27 cellular contexts compared by ENCODE assay signal in the genomic region with DNA sequence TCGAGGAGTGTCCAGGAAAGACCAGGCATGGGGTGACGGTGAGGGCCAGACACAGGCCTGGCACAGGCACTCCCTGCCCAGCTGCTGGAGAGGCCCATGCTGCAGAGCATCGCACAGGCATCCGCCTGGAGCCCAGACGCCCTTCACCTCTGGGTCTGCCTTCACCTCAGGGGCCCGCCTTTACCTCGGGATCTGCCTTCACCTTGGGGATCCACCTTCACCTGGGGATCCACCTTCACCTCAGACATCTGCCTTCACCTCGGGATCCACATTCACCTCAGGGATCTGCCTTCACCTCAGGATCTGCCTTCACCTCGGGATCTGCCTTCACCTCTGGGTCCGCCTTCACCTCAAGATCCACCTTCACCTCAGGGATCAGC. TPM values are rescaled to one million over a fixed set of nuclear protein-coding genes. Genes with fewer than 3 reads are reported as not detected.
DNase-seq lines count a peak whose midpoint lies in the region; ATAC-seq and TF ChIP-seq lines count a peak whose summit lies in the region.
"Had no signal": no experiment of that assay in that cellular context is flagged by ENCODE, and none has a peak within 500 bp of the region (broad histone marks: within the 10 kb centered on the region; RNA-seq: fewer than 3 reads in every experiment).

No MANE protein-coding gene starts in this region.

- 95 to 97% methylated on average over 10 of the region's 10 CpGs for WGBS in sigmoid colon, 2 donors

- no peaks in the 10 kb centered on the region for H3K4me1 ChIP-seq in sigmoid colon
- H3K4me1 ChIP-seq: BLaER1 treated with 17β-estradiol and CSF1 and Interleukin-3, amounts not matched to agents 10 nM and 100 nM had no signal

- H3K9me3 ChIP-seq in sigmoid colon = peaks cover 0 to 3% (median 0%) of the 10 kb centered on the region in 4 donors
- H3K9me3 ChIP-seq: MG63 had no signal

- DNase-seq in activated T-cell treated with anti-CD3 and anti-CD28 coated beads, Interleukin-2, amount 50 U/mL, for 1 hour = peak; percentile 11
- no peak for DNase-seq in activated T-cell treated with anti-CD3 and anti-CD28 coated beads, Interleukin-2, amount 50 U/mL, for 48 hours
- DNase-seq in iPS-NIHi7 (ENCODE audit: extremely low spot score) (peak; percentile 4), sigmoid colon (peak; percentile 59), erythroblast (lab: John Stamatoyannopoulos, UW) (no peak), NCI-H2171 treated with DMSO at 0.1 percent for 48 hours (lab: John Stamatoyannopoulos, UW) (no peak), AG20443 (ENCODE audit: low spot score) (no peak)
- DNase-seq: ACHN, Calu3, GDM1, GOT3, MG63, NCI-H1092, NCI-H1436, NCI-H187 treated with DMSO at 0.1 percent for 48 hours, NCI-H2107, NCI-H2227 treated with DMSO at 0.1 percent for 48 hours, NCI-H510A treated with DMSO at 0.1 percent for 48 hours, NCI-H748 treated with DMSO at 0.1 percent for 48 hours, PC-9, RPMI8226, SHP77 had no signal

- intact Hi-C loops in sigmoid colon (cut with DNase I) = no loop called here

- H3K27me3 ChIP-seq in sigmoid colon = peaks cover 0 to 8% (median under 1%) of the 10 kb centered on the region in 3 donors

- H3K27ac ChIP-seq in sigmoid colon = no peak overlapping the region
- H3K27ac ChIP-seq: 22Rv1; BLaER1 treated with 17β-estradiol and CSF1 and Interleukin-3, amounts not matched to agents 10 nM and 100 nM; PC-9 had no signal

- H3K36me3 ChIP-seq in sigmoid colon = no peaks in the 10 kb centered on the region
- H3K36me3 ChIP-seq: BLaER1 treated with 17β-estradiol and CSF1 and Interleukin-3, amounts not matched to agents 10 nM and 100 nM; MG63 had no signal

- no peak for ATAC-seq in GM19324 (IDR thresholded peaks at IDR 0.05; ENCODE audit: low FRiP score, unreplicated experiment)

- TF ChIP-seq POLR2A in sigmoid colon (IDR thresholded peaks at IDR 0.05) (no peak), erythroblast (IDR thresholded peaks at IDR 0.05; ENCODE audit: low read length) (no peak)

- no peak for TF ChIP-seq EP300 in sigmoid colon (IDR thresholded peaks at IDR 0.05)

- no peak overlapping the region for H3K4me3 ChIP-seq in sigmoid colon
- H3K4me3 ChIP-seq: MG63, PC-9 had no signal

- no peak for TF ChIP-seq CTCF in sigmoid colon (IDR thresholded peaks at IDR 0.05)

RNA-seq across cellular contexts. Expression of gene KIF1A, which starts 7.7 kb away (rescaled TPM):
- 1 to 10 TPM; 1.3 to 9.7 (median 7.6) TPM for total RNA-seq in sigmoid colon
- polyA plus RNA-seq in sigmoid colon = 1 to 10 TPM in 1 of 3 donors, under 1 TPM in 2; under 0.01 to 4.4 (median under 0.01) TPM
- total RNA-seq: PC-9 had no signal
- polyA plus RNA-seq: CD8-positive, alpha-beta memory T cell had no signal

RNA-seq across cellular contexts. Expression of gene AGXT, which starts 56.3 kb away (rescaled TPM):
- not detected for total RNA-seq in sigmoid colon
- polyA plus RNA-seq in sigmoid colon = 1 to 10 TPM in 2 of 3 donors, under 1 TPM in 1; 0.60 to 2.4 (median 1.6) TPM
- total RNA-seq: Calu3; CD8-positive, alpha-beta memory T cell; LHCN-M2; PC-9 had no signal
- polyA plus RNA-seq: CD8-positive, alpha-beta memory T cell had no signal

Comparison
In these comparisons a context has a peak if more than half of its experiments do, and no peak if none do; other contexts are left out.
1. DNase-seq: peak in activated T-cell treated with anti-CD3 and anti-CD28 coated beads, Interleukin-2, amount 50 U/mL, for 1 hour (single experiment), iPS-NIHi7 (single experiment) and sigmoid colon (single experiment); none in activated T-cell treated with anti-CD3 and anti-CD28 coated beads, Interleukin-2, amount 50 U/mL, for 48 hours (0 of 2), erythroblast (0 of 2), NCI-H2171 treated with DMSO at 0.1 percent for 48 hours (single experiment) and AG20443 (single experiment).